8 cellular contexts compared by ENCODE assay signal in genomic region chr1:161117681-161118581, GRCh38.
A peak's percentile ranks its signal among the peaks of the same experiment; 100 is the strongest.
DNase-seq lines count a peak whose midpoint lies in the region; ATAC-seq and TF ChIP-seq lines count a peak whose summit lies in the region.

A gene with protein sequence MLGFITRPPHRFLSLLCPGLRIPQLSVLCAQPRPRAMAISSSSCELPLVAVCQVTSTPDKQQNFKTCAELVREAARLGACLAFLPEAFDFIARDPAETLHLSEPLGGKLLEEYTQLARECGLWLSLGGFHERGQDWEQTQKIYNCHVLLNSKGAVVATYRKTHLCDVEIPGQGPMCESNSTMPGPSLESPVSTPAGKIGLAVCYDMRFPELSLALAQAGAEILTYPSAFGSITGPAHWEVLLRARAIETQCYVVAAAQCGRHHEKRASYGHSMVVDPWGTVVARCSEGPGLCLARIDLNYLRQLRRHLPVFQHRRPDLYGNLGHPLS (plus strand): TSS chr1:161118105. CDS start chr1:161118177, 72 bp downstream.
TSS of gene PFDN2 (minus strand) at chr1:161118037. CDS start at chr1:161118026, 11 bp downstream.

- H3K4me3 ChIP-seq in LNCaP clone FGC (ENCODE audit: low read depth, low read length): peak within 1 kb of the TSS; percentile 100

- peaks cover 43% of the 10 kb centered on the region for H3K4me1 Mint-ChIP-seq in nephron

- peak within 1 kb of the TSS; percentile 67 to 92 (median 83) for H3K27ac Mint-ChIP-seq in nephron

- H3K4me3 Mint-ChIP-seq in nephron: peak within 1 kb of the TSS; percentile 95 to 98 (median 97)

- H3K27me3 Mint-ChIP-seq in nephron (ENCODE audit: low read depth): no peaks in the 10 kb centered on the region

- TF ChIP-seq CTCF in LNCaP clone FGC (IDR thresholded peaks at IDR 0.05; ENCODE audit: control insufficient read depth, extremely low read depth, insufficient read depth) (no peak), nephron (IDR thresholded peaks at IDR 0.05; ENCODE audit: unreplicated experiment in 3 of 3) (no peak)

- peak; percentile 57 for ATAC-seq in stimulated activated naive CD8-positive, alpha-beta T cell treated with anti-CD3 and anti-CD28 coated beads, Interleukin-15, Interleukin-2, amounts not matched to agents 100 U/mL and 50 U/mL, for 24 hours

- DNase-seq in EL (peak; percentile 86), GOT3 (lab: John Stamatoyannopoulos, UW) (peak; percentile 56), LNCaP clone FGC (ENCODE audit: low read depth) (peak; percentile 37), SHP77 treated with DMSO at 0.1 percent for 48 hours (lab: John Stamatoyannopoulos, UW) (peak; percentile 67), activated gamma-delta T cell (lab: John Stamatoyannopoulos, UW) (peak; percentile 75), fibroblast of the conjunctiva (ENCODE audit: low read depth) (peak; percentile 71)
- DNase-seq in stimulated activated naive CD8-positive, alpha-beta T cell treated with anti-CD3 and anti-CD28 coated beads, Interleukin-15, Interleukin-2, amounts not matched to agents 100 U/mL and 50 U/mL, for 24 hours: peak; percentile 92

- peaks cover 32% of the 10 kb centered on the region for H3K36me3 Mint-ChIP-seq in nephron (ENCODE audit: low read depth)

- H3K9me3 Mint-ChIP-seq in nephron: no peaks in the 10 kb centered on the region

Comparison
In these comparisons a context has a peak if more than half of its experiments do, and no peak if none do; other contexts are left out.
1. Peak in every context shown above with its lines: DNase-seq, ATAC-seq and H3K4me3 ChIP-seq.
2. DNase-seq: peak in every context shown above with its lines; median percentile 92 in stimulated activated naive CD8-positive, alpha-beta T cell treated with anti-CD3 and anti-CD28 coated beads, Interleukin-15, Interleukin-2, amounts not matched to agents 100 U/mL and 50 U/mL, for 24 hours; 86 in EL; 75 in activated gamma-delta T cell; 71 in fibroblast of the conjunctiva; 67 in SHP77 treated with DMSO at 0.1 percent for 48 hours; 56 in GOT3; 37 in LNCaP clone FGC.